ENCODE assay signal across 2 cellular contexts in the genomic region with DNA sequence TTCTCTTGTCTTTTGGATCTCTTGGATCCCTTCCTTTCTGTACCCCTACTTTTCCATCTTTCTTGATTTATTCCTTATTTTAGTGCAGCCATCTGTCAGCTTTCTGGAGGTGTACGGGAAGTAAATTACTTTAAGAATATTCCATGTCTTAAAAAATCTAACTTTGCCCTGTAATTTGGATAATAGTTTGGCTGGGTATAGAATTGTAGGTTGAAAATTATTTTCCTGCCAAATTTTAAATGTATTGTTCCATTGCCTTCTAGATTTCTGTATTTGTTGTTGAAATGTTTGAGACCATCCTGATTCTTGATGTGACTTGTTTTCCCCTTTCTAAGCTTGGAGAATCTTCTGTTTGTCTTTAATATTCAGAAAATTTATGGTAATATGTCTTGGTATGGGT.
TF ChIP-seq lines count a peak whose summit lies in the region.

No MANE protein-coding gene starts in this region.

TF ChIP-seq in GM12878, 131 proteins besides CTCF, POLR2A, EP300 and RAD21:
- TF ChIP-seq BCLAF1 (IDR thresholded peaks at IDR 0.05) (no peak), RELB (IDR thresholded peaks at IDR 0.05; ENCODE audit: low read depth) (peak; percentile 24; the same call in 1 of the 2 replicates), EGR1 (IDR thresholded peaks at IDR 0.05; ENCODE audit: borderline replicate concordance in 1 of 2, low read depth in 2 of 2, low read length in 2 of 2) (no peak), CHD4 (IDR thresholded peaks at IDR 0.05) (no peak), CBX5 (IDR thresholded peaks at IDR 0.05; ENCODE audit: low read depth) (0 out of 2 replicates have a peak, but pooled peaks have one; percentile 37), STAT3 (IDR thresholded peaks at IDR 0.05; ENCODE audit: low read depth, low read length) (no peak)

TF ChIP-seq in neural cell, 6 proteins besides CTCF, POLR2A, EP300 and RAD21:
- TF ChIP-seq, protein P1, sequence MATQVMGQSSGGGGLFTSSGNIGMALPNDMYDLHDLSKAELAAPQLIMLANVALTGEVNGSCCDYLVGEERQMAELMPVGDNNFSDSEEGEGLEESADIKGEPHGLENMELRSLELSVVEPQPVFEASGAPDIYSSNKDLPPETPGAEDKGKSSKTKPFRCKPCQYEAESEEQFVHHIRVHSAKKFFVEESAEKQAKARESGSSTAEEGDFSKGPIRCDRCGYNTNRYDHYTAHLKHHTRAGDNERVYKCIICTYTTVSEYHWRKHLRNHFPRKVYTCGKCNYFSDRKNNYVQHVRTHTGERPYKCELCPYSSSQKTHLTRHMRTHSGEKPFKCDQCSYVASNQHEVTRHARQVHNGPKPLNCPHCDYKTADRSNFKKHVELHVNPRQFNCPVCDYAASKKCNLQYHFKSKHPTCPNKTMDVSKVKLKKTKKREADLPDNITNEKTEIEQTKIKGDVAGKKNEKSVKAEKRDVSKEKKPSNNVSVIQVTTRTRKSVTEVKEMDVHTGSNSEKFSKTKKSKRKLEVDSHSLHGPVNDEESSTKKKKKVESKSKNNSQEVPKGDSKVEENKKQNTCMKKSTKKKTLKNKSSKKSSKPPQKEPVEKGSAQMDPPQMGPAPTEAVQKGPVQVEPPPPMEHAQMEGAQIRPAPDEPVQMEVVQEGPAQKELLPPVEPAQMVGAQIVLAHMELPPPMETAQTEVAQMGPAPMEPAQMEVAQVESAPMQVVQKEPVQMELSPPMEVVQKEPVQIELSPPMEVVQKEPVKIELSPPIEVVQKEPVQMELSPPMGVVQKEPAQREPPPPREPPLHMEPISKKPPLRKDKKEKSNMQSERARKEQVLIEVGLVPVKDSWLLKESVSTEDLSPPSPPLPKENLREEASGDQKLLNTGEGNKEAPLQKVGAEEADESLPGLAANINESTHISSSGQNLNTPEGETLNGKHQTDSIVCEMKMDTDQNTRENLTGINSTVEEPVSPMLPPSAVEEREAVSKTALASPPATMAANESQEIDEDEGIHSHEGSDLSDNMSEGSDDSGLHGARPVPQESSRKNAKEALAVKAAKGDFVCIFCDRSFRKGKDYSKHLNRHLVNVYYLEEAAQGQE (IDR thresholded peaks at IDR 0.05; ENCODE audit: borderline replicate concordance): no peak
- TF ChIP-seq TAF1 (IDR thresholded peaks at IDR 0.05; ENCODE audit: low read depth) (no peak), SMC3 (conservative IDR thresholded peaks at IDR 0.05; ENCODE audit: poor library complexity) (no peak), MXI1 (conservative IDR thresholded peaks at IDR 0.05; ENCODE audit: poor library complexity, severe bottlenecking) (no peak), POLR2AphosphoS5 (IDR thresholded peaks at IDR 0.05) (no peak), EZH2 (IDR thresholded peaks at IDR 0.05; ENCODE audit: borderline replicate concordance, insufficient read depth, low read length, poor library complexity, severe bottlenecking) (no peak)
